In the genomic region with DNA sequence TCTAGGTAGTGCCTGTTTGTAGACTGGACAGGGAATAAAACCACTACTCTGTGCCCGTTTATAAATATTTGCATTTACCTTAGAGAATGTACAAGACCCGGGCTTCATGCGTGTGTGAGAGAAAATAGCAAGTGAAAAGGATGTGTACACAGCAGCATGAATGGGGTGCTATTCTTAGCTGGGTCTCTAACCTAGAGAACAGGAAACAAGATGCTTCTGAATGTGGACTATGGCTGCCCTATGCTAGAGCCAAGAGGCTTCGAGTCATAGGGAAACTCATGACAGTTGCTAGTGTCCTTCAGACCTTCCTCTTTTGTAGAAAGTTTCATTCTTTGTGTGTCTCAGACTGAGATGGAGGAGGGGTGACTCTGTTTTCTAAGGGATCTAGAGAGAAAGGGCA, we compare ENCODE assay signal across 7 cellular contexts. TPM values are rescaled to one million over a fixed set of nuclear protein-coding genes. Genes with fewer than 3 reads are reported as not detected.
DNase-seq lines count a peak whose midpoint lies in the region; ATAC-seq and TF ChIP-seq lines count a peak whose summit lies in the region.
"Not testable (repeated sequence)": the region's sequence is repeated elsewhere in the genome, so short reads cannot be mapped to it uniquely, and the experiment has no call there.

No MANE protein-coding gene starts in this region.

- H3K4me3 ChIP-seq in lung: not testable (repeated sequence)

- not testable (repeated sequence) for H3K27ac Mint-ChIP-seq in activated naive CD4-positive, alpha-beta T cell treated with anti-CD3 and anti-CD28 coated beads, Interleukin-2, amount 50 U/mL, for 72 hours

- ATAC-seq in GM18868 (IDR thresholded peaks at IDR 0.05; ENCODE audit: unreplicated experiment) (peak; percentile 99), GM21360 (IDR thresholded peaks at IDR 0.05; ENCODE audit: unreplicated experiment) (peak; percentile 98), HG02642 (IDR thresholded peaks at IDR 0.05; ENCODE audit: poor library complexity, unreplicated experiment) (peak; percentile 99), HG03095 (IDR thresholded peaks at IDR 0.05; ENCODE audit: unreplicated experiment) (peak; percentile 96), HG03558 (IDR thresholded peaks at IDR 0.05; ENCODE audit: extremely low read depth, unreplicated experiment) (peak; percentile 98), lung (ENCODE audit: insufficient read depth, low FRiP score) (peak; percentile 74)
- peak; percentile 92 to 93 for ATAC-seq in activated naive CD4-positive, alpha-beta T cell treated with anti-CD3 and anti-CD28 coated beads, Interleukin-2, amount 50 U/mL, for 72 hours

- not testable (repeated sequence) for H3K36me3 ChIP-seq in lung (ENCODE audit: control insufficient read depth in 2 of 2, insufficient read depth in 2 of 2, low read length in 2 of 2)

- not testable (repeated sequence) for H3K9me3 Mint-ChIP-seq in activated naive CD4-positive, alpha-beta T cell treated with anti-CD3 and anti-CD28 coated beads, Interleukin-2, amount 50 U/mL, for 72 hours

- H3K36me3 Mint-ChIP-seq in activated naive CD4-positive, alpha-beta T cell treated with anti-CD3 and anti-CD28 coated beads, Interleukin-2, amount 50 U/mL, for 72 hours: not testable (repeated sequence)

- not testable (repeated sequence) for DNase-seq in activated naive CD4-positive, alpha-beta T cell treated with anti-CD3 and anti-CD28 coated beads, Interleukin-2, amount 50 U/mL, for 72 hours (ENCODE audit: low spot score in 2 of 2); lung (ENCODE audit: low spot score)

- not testable (repeated sequence) for H3K4me1 ChIP-seq in lung (ENCODE audit: control insufficient read depth in 2 of 2, insufficient read depth in 2 of 2, low read length in 2 of 2)

- not testable (repeated sequence) for H3K27ac ChIP-seq in lung (ENCODE audit: low read depth in 1 of 2, low read length in 1 of 2)

- not testable (repeated sequence) for H3K27me3 ChIP-seq in lung (ENCODE audit: control insufficient read depth, insufficient read depth)

- 21 to 27% methylated on average over 3 of the region's 4 CpGs for WGBS in lung, 2 donors

- not testable (repeated sequence) for TF ChIP-seq CTCF in lung (IDR thresholded peaks at IDR 0.05; ENCODE audit: control extremely low read depth, extremely low read depth)

- H3K9me3 ChIP-seq in lung (ENCODE audit: control insufficient read depth in 2 of 2, insufficient read depth in 1 of 2, low read length in 1 of 2): not testable (repeated sequence)

RNA-seq across cellular contexts. Expression of a gene that starts 39.9 kb away (rescaled TPM):
- total RNA-seq in activated naive CD4-positive, alpha-beta T cell treated with anti-CD3 and anti-CD28 coated beads, Interleukin-2, amount 50 U/mL, for 72 hours: 10 to 100 TPM; 12.5 to 51.8 TPM
- 10 to 100 TPM; 18.7 to 34.6 TPM for total RNA-seq in lung
- 1 to 10 TPM; 3.9 to 7.1 TPM for polyA plus RNA-seq in lung

RNA-seq across cellular contexts. Expression of a gene that starts 40.6 kb away (rescaled TPM):
- total RNA-seq in activated naive CD4-positive, alpha-beta T cell treated with anti-CD3 and anti-CD28 coated beads, Interleukin-2, amount 50 U/mL, for 72 hours: 10 to 100 TPM; 36.7 to 43.6 TPM
- 1 to 10 TPM; 1.1 TPM for total RNA-seq in lung
- polyA plus RNA-seq in lung: under 1 TPM; 0.39 to 0.81 TPM

Comparison
In these comparisons a context has a peak if more than half of its experiments do, and no peak if none do; other contexts are left out.
1. RNA of a gene that starts 40.6 kb away (total RNA-seq): 36.7 to 43.6 TPM in activated naive CD4-positive, alpha-beta T cell treated with anti-CD3 and anti-CD28 coated beads, Interleukin-2, amount 50 U/mL, for 72 hours; 1.1 TPM in lung; every median in the first group is over 10 times any median in the second.
2. Peak in every context shown above with its lines, with median percentiles within 50 percentile points of each other: ATAC-seq.